1 cellular context compared by ENCODE assay signal in the genomic region with DNA sequence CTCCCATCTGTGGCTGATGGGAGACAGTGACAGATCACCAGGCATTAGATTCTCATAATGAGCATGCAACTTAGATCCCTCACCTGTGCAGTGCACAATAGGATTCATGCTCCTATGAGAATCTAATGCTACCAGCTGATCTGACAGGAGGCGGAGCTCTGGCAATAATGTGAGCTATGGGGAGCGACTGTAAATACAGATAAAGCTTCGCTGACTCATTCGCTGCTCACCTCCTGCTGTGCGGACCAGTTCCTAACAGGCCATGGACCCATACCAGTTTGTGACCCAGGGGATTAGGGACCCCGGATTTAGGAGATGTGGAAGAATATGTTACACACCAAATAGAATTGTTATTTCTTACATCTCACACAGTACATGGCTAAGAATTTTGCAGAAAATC.
TF ChIP-seq lines count a peak whose summit lies in the region.

No MANE protein-coding gene starts in this region.

TF ChIP-seq in IMR-90, 13 proteins besides CTCF, POLR2A, EP300 and RAD21 (continued from another document):
- TF ChIP-seq MAZ (IDR thresholded peaks at IDR 0.05; ENCODE audit: borderline replicate concordance, low read depth, low read length) (no peak), RCOR1 (IDR thresholded peaks at IDR 0.05; ENCODE audit: insufficient replicate concordance, low read length) (no peak), MAFK (IDR thresholded peaks at IDR 0.05; ENCODE audit: low read depth, low read length) (no peak), RFX5 (IDR thresholded peaks at IDR 0.05; ENCODE audit: low read depth, low read length) (no peak), NFE2L2 (IDR thresholded peaks at IDR 0.05; ENCODE audit: low read depth, low read length) (no peak)
